ENCODE assay signal across 10 cellular contexts in the genomic region with DNA sequence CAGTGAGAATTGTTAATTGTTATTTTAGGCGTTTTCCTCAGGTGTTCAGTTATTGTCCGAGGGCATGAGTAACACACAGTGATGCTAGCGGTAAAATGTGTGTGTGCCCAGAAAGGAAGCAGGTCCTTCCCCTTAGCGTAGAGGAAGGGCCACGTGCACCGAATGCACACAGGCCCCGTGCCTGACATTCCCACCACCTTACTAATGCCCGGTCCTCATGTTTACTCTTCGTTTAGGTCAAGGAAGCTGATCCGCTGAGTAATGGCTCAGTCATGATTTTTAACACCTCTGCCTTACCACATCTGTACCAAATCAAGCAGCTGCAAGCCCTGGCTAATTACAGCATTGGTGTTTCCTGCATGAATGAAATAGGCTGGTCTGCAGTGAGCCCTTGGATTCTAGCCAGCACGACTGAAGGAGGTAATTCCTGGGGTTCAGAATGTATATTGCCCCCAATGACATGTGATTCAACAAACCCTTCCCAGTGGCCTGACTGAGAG.
DNase-seq lines count a peak whose midpoint lies in the region; ATAC-seq lines count a peak whose summit lies in the region.
"Had no signal": no experiment of that assay in that cellular context is flagged by ENCODE, and none has a peak within 500 bp of the region (broad histone marks: within the 10 kb centered on the region; RNA-seq: fewer than 3 reads in every experiment).

No MANE protein-coding gene starts in this region.

- DNase-seq in GM04504 (ENCODE audit: low read depth): peak; percentile 22
- peak; percentile 10 for DNase-seq in RPMI8226
- DNase-seq in fibroblast of peridontal ligament (ENCODE audit: extremely low read depth): peak; percentile 78
- DNase-seq in smooth muscle cell of the brain vasculature (ENCODE audit: low read depth, low spot score): peak; percentile 28
- DNase-seq in activated CD4-positive, alpha-beta T cell treated with anti-CD3 and anti-CD28 coated beads, Interleukin-2, amount 50 U/mL, for 4 hours: no peak
- DNase-seq in NK-92 treated with Interleukin-12 subunit alpha and Interleukin-12 subunit beta, amount 100 ng/mL, for 24 hours (lab: John Stamatoyannopoulos, UW): no peak
- no peak for DNase-seq in NCI-H2107 treated with DMSO at 0.1 percent for 48 hours (lab: John Stamatoyannopoulos, UW; ENCODE audit: unreplicated experiment)
- DNase-seq: erythroblast had no signal

- no peak for ATAC-seq in GM21360 (IDR thresholded peaks at IDR 0.05; ENCODE audit: unreplicated experiment)
- ATAC-seq: GM12878 had no signal

Comparison
In these comparisons a context has a peak if more than half of its experiments do, and no peak if none do; other contexts are left out.
1. DNase-seq: peak in GM04504 (single experiment), RPMI8226 (single experiment), fibroblast of peridontal ligament (single experiment) and smooth muscle cell of the brain vasculature (single experiment); none in activated CD4-positive, alpha-beta T cell treated with anti-CD3 and anti-CD28 coated beads, Interleukin-2, amount 50 U/mL, for 4 hours (0 of 2), NK-92 treated with Interleukin-12 subunit alpha and Interleukin-12 subunit beta, amount 100 ng/mL, for 24 hours (single experiment) and NCI-H2107 treated with DMSO at 0.1 percent for 48 hours (single experiment).